Comparison of ENCODE assay signal across 1 cellular context in the genomic region with DNA sequence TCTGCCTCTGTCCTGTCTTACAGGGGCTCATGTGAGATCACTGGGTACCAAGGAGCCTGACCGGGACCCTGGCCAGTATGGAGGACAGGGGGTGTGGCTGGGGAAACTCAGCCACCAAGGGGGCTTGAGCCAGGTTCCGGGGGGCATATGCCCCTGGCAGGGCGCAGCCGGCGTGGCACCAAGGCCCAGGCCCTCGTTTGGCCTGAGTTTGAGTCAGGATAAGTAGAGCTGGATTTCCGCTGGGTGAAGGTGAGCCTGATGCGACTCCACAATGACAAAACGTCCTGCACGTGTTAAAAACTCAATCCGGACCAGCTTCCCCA.
TF ChIP-seq lines count a peak whose summit lies in the region.

No MANE protein-coding gene starts in this region.

TF ChIP-seq in HepG2, 621 proteins besides CTCF, POLR2A, EP300 and RAD21:
- TF ChIP-seq, protein P1, sequence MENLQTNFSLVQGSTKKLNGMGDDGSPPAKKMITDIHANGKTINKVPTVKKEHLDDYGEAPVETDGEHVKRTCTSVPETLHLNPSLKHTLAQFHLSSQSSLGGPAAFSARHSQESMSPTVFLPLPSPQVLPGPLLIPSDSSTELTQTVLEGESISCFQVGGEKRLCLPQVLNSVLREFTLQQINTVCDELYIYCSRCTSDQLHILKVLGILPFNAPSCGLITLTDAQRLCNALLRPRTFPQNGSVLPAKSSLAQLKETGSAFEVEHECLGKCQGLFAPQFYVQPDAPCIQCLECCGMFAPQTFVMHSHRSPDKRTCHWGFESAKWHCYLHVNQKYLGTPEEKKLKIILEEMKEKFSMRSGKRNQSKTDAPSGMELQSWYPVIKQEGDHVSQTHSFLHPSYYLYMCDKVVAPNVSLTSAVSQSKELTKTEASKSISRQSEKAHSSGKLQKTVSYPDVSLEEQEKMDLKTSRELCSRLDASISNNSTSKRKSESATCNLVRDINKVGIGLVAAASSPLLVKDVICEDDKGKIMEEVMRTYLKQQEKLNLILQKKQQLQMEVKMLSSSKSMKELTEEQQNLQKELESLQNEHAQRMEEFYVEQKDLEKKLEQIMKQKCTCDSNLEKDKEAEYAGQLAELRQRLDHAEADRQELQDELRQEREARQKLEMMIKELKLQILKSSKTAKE (CRISPR knock-in tag; IDR thresholded peaks at IDR 0.05; ENCODE audit: borderline replicate concordance) = no peak
- peak; percentile 12; the same call in 1 of the 2 replicates for TF ChIP-seq ZNF724P (CRISPR knock-in tag; IDR thresholded peaks at IDR 0.05; ENCODE audit: borderline replicate concordance)
- no peak for TF ChIP-seq CCAR2 (optimal IDR thresholded peaks at IDR 0.05; ENCODE audit: low read depth, low read length)
- TF ChIP-seq ZBTB1 (CRISPR knock-in tag; IDR thresholded peaks at IDR 0.05; ENCODE audit: borderline replicate concordance) = no peak
- TF ChIP-seq ETV6 (CRISPR knock-in tag; conservative IDR thresholded peaks at IDR 0.05) = no peak
- TF ChIP-seq SMAD1 (CRISPR knock-in tag; IDR thresholded peaks at IDR 0.05; ENCODE audit: borderline replicate concordance, low read depth) = 0 out of 2 replicates have a peak, but pooled peaks have one; percentile 39
- 0 out of 2 replicates have a peak, but pooled peaks have one; percentile 37 for TF ChIP-seq ZNF563 (CRISPR knock-in tag; IDR thresholded peaks at IDR 0.05)
- TF ChIP-seq MAFG (CRISPR knock-in tag; IDR thresholded peaks at IDR 0.05) = no peak
- TF ChIP-seq, protein P2, sequence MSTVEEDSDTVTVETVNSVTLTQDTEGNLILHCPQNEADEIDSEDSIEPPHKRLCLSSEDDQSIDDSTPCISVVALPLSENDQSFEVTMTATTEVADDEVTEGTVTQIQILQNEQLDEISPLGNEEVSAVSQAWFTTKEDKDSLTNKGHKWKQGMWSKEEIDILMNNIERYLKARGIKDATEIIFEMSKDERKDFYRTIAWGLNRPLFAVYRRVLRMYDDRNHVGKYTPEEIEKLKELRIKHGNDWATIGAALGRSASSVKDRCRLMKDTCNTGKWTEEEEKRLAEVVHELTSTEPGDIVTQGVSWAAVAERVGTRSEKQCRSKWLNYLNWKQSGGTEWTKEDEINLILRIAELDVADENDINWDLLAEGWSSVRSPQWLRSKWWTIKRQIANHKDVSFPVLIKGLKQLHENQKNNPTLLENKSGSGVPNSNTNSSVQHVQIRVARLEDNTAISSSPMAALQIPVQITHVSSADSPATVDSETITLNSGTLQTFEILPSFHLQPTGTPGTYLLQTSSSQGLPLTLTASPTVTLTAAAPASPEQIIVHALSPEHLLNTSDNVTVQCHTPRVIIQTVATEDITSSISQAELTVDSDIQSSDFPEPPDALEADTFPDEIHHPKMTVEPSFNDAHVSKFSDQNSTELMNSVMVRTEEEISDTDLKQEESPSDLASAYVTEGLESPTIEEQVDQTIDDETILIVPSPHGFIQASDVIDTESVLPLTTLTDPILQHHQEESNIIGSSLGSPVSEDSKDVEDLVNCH (CRISPR knock-in tag; IDR thresholded peaks at IDR 0.05) = no peak
TF ChIP-seq in HepG2: peak in this region for 3.
